In genomic region chr11:70542811-70543210, GRCh38 we compare ENCODE assay signal across 22 cellular contexts.
DNase-seq lines count a peak whose midpoint lies in the region; ATAC-seq and TF ChIP-seq lines count a peak whose summit lies in the region.
"Had no signal": no experiment of that assay in that cellular context is flagged by ENCODE, and none has a peak within 500 bp of the region (broad histone marks: within the 10 kb centered on the region; RNA-seq: fewer than 3 reads in every experiment).

No MANE protein-coding gene starts in this region.

- H3K4me3 Mint-ChIP-seq in chondrocyte (ENCODE audit: unreplicated experiment) (no peak overlapping the region), nephron progenitor cell (no peak overlapping the region)
- no peak overlapping the region for H3K4me3 Mint-ChIP-seq in activated T-cell treated with anti-CD3 and anti-CD28 coated beads, Interleukin-2, amount 50 U/mL, for 4 hours
- H3K4me3 Mint-ChIP-seq: CD14-positive monocyte; CD4-positive, alpha-beta T cell; CD8-positive, alpha-beta memory T cell had no signal

- peak; percentile 42 for DNase-seq in H7
- DNase-seq in chondrocyte (ENCODE audit: low spot score) = peak; percentile 78
- DNase-seq in nephron progenitor cell = no peak
- DNase-seq in osteoblast (ENCODE audit: insufficient read length, low spot score, missing footprints) = peak; percentile 79
- DNase-seq in activated T-cell treated with anti-CD3 and anti-CD28 coated beads, Interleukin-2, amount 50 U/mL, for 4 hours = no peak
- DNase-seq in DMS 273 treated with DMSO at 0.1 percent for 48 hours (lab: John Stamatoyannopoulos, UW) = no peak
- DNase-seq: 8988T; ACHN; AML-193; BE2C; CD4-positive, alpha-beta T cell; DMS53; DMS79 treated with DMSO at 0.1 percent for 48 hours; GF-D8; GOT3; HCEC 1CT had no signal

- H3K27me3 Mint-ChIP-seq in chondrocyte (ENCODE audit: low read depth) (peaks cover 14% of the 10 kb centered on the region), nephron progenitor cell (ENCODE audit: low read depth, poor library complexity) (peaks cover 19% of the 10 kb centered on the region)
- H3K27me3 Mint-ChIP-seq in activated T-cell treated with anti-CD3 and anti-CD28 coated beads, Interleukin-2, amount 50 U/mL, for 4 hours (ENCODE audit: low read depth) = peaks cover 2% of the 10 kb centered on the region

- TF ChIP-seq CTCF in chondrocyte (IDR thresholded peaks at IDR 0.05) = no peak
- TF ChIP-seq CTCF in nephron progenitor cell (IDR thresholded peaks at IDR 0.05) = no peak
- TF ChIP-seq CTCF in osteoblast (IDR thresholded peaks at IDR 0.05; ENCODE audit: extremely low read depth, low read depth, low read length) = no peak

- H3K4me1 Mint-ChIP-seq in chondrocyte (ENCODE audit: low read depth) (peaks cover 4% of the 10 kb centered on the region), nephron progenitor cell (peaks cover 23% of the 10 kb centered on the region)
- no peaks in the 10 kb centered on the region for H3K4me1 Mint-ChIP-seq in activated T-cell treated with anti-CD3 and anti-CD28 coated beads, Interleukin-2, amount 50 U/mL, for 4 hours (ENCODE audit: low read depth)
- H3K4me1 Mint-ChIP-seq: CD14-positive monocyte; CD8-positive, alpha-beta memory T cell had no signal

- H3K4me1 ChIP-seq in osteoblast (ENCODE audit: insufficient read depth, low read length) = no peaks in the 10 kb centered on the region
- H3K4me1 ChIP-seq: A549 had no signal

- H2AFZ ChIP-seq in osteoblast (ENCODE audit: low read length) = no peak overlapping the region

- H3K9me3 Mint-ChIP-seq in chondrocyte (ENCODE audit: low read depth) = no peaks in the 10 kb centered on the region
- no peaks in the 10 kb centered on the region for H3K9me3 Mint-ChIP-seq in nephron progenitor cell
- no peaks in the 10 kb centered on the region for H3K9me3 Mint-ChIP-seq in activated T-cell treated with anti-CD3 and anti-CD28 coated beads, Interleukin-2, amount 50 U/mL, for 4 hours
- H3K9me3 Mint-ChIP-seq: CD4-positive, alpha-beta T cell had no signal

- no peaks in the 10 kb centered on the region for H3K36me3 ChIP-seq in H7 (replicated peaks; ENCODE audit: control insufficient read depth, insufficient read depth, low read length)
- H3K36me3 ChIP-seq in osteoblast (ENCODE audit: insufficient read depth, low read length) = no peaks in the 10 kb centered on the region
- H3K36me3 ChIP-seq: BE2C; BLaER1 treated with 17β-estradiol and CSF1 and Interleukin-3, amounts not matched to agents 10 nM and 100 nM had no signal

- no peak overlapping the region for H3K27ac ChIP-seq in osteoblast (ENCODE audit: low read depth, low read length)
- H3K27ac ChIP-seq: A549; BLaER1 treated with 17β-estradiol and CSF1 and Interleukin-3, amounts not matched to agents 10 nM and 100 nM had no signal

- no peaks in the 10 kb centered on the region for H3K36me3 Mint-ChIP-seq in chondrocyte (ENCODE audit: low read depth)
- no peaks in the 10 kb centered on the region for H3K36me3 Mint-ChIP-seq in nephron progenitor cell (ENCODE audit: low read depth)
- H3K36me3 Mint-ChIP-seq in activated T-cell treated with anti-CD3 and anti-CD28 coated beads, Interleukin-2, amount 50 U/mL, for 4 hours (ENCODE audit: insufficient read depth) = no peaks in the 10 kb centered on the region
- H3K36me3 Mint-ChIP-seq: CD14-positive monocyte; CD8-positive, alpha-beta memory T cell had no signal

- no peak overlapping the region for H3K4me2 ChIP-seq in osteoblast (ENCODE audit: insufficient read depth, low read length)
- H3K4me2 ChIP-seq: A549; BLaER1 treated with 17β-estradiol and CSF1 and Interleukin-3, amounts not matched to agents 10 nM and 100 nM had no signal

- H4K20me1 ChIP-seq in osteoblast (ENCODE audit: insufficient read depth, low read length) = no peaks in the 10 kb centered on the region

- no peaks in the 10 kb centered on the region for H3K9me3 ChIP-seq in osteoblast (ENCODE audit: low read depth, low read length)
- H3K9me3 ChIP-seq: A549; BE2C; BLaER1 treated with 17β-estradiol and CSF1 and Interleukin-3, amounts not matched to agents 10 nM and 100 nM had no signal

- H3K27ac Mint-ChIP-seq in chondrocyte (ENCODE audit: unreplicated experiment) = no peak overlapping the region
- H3K27ac Mint-ChIP-seq in nephron progenitor cell = peak overlapping the region; percentile 66
- H3K27ac Mint-ChIP-seq: CD14-positive monocyte; CD4-positive, alpha-beta T cell; CD8-positive, alpha-beta memory T cell had no signal

- H3K27me3 ChIP-seq in H7 (ENCODE audit: control insufficient read depth, insufficient read depth, low read length) (no peaks in the 10 kb centered on the region), osteoblast (ENCODE audit: insufficient read depth, low read length) (no peaks in the 10 kb centered on the region)
- H3K27me3 ChIP-seq: BE2C; BLaER1 treated with 17β-estradiol and CSF1 and Interleukin-3, amounts not matched to agents 10 nM and 100 nM had no signal

- no peak for ATAC-seq in activated T-cell treated with anti-CD3 and anti-CD28 coated beads, Interleukin-2, amount 50 U/mL, for 4 hours
- ATAC-seq in esophagus mucosa = no peak
- ATAC-seq in GM21390 (IDR thresholded peaks at IDR 0.05; ENCODE audit: unreplicated experiment) = no peak
- ATAC-seq: A549 had no signal

- H3K4me3 ChIP-seq in H7 (ENCODE audit: insufficient read depth, low read depth, low read length) (no peak overlapping the region), osteoblast (ENCODE audit: insufficient read depth, low read length) (no peak overlapping the region)
- H3K4me3 ChIP-seq: A549; BLaER1 treated with 17β-estradiol and CSF1 and Interleukin-3, amounts not matched to agents 10 nM and 100 nM had no signal

- no peaks in the 10 kb centered on the region for H3K79me2 ChIP-seq in osteoblast (ENCODE audit: insufficient read depth, low read length)

Comparison
In these comparisons a context has a peak if more than half of its experiments do, and no peak if none do; other contexts are left out.
1. DNase-seq: peak in H7 (single experiment), chondrocyte (single experiment) and osteoblast (single experiment); none in nephron progenitor cell (single experiment), activated T-cell treated with anti-CD3 and anti-CD28 coated beads, Interleukin-2, amount 50 U/mL, for 4 hours (single experiment) and DMS 273 treated with DMSO at 0.1 percent for 48 hours (single experiment).